22 cellular contexts compared by ENCODE assay signal in genomic region chr6:165747963-165748362, GRCh38.
"Had no signal": no experiment of that assay in that cellular context is flagged by ENCODE, and none has a peak within 500 bp of the region (broad histone marks: within the 10 kb centered on the region; RNA-seq: fewer than 3 reads in every experiment).

No MANE protein-coding gene starts in this region.

- H3K27me3 ChIP-seq: dorsolateral prefrontal cortex, esophagus muscularis mucosa, foreskin keratinocyte, gastroesophageal sphincter, heart left ventricle, left lung had no signal

- H3K27ac ChIP-seq: coronary artery, dorsolateral prefrontal cortex, esophagus muscularis mucosa, foreskin keratinocyte, gastroesophageal sphincter, heart left ventricle, left lung, lower lobe of right lung had no signal

- DNase-seq: dermis blood vessel endothelial cell; dorsolateral prefrontal cortex; effector CD4-positive, alpha-beta T cell; effector memory CD4-positive, alpha-beta T cell; foreskin keratinocyte; heart left ventricle; hippocampal formation; left cardiac atrium; left lung; left ventricle myocardium superior; lower lobe of right lung; mesenchymal stem cell; mucosa of descending colon; naive B cell had no signal

- H3K4me3 ChIP-seq: coronary artery, dorsolateral prefrontal cortex, esophagus muscularis mucosa, gastroesophageal sphincter, heart left ventricle, left lung, lower lobe of right lung, mucosa of descending colon had no signal

- ATAC-seq: foreskin keratinocyte, gastroesophageal sphincter, heart left ventricle, left cardiac atrium, left lung, left ventricle myocardium superior, lower lobe of right lung, mucosa of descending colon had no signal

- H3K9me3 ChIP-seq: esophagus muscularis mucosa, gastroesophageal sphincter, heart left ventricle, left lung, lower lobe of right lung, mucosa of descending colon had no signal

- H3K4me1 ChIP-seq: foreskin keratinocyte, left lung, lower lobe of right lung had no signal

- H3K36me3 ChIP-seq: esophagus muscularis mucosa, gastroesophageal sphincter, heart left ventricle, left lung, lower lobe of right lung had no signal

- FAIRE-seq: colon, endothelial cell of umbilical vein, frontal cortex, islet of Langerhans, keratinocyte had no signal
